11 cellular contexts compared by ENCODE assay signal in genomic region chr17:57737450-57737849, GRCh38. TPM values are rescaled to one million over a fixed set of nuclear protein-coding genes. Genes with fewer than 3 reads are reported as not detected.
"Had no signal": no experiment of that assay in that cellular context is flagged by ENCODE, and none has a peak within 500 bp of the region (broad histone marks: within the 10 kb centered on the region; RNA-seq: fewer than 3 reads in every experiment).

No MANE protein-coding gene starts in this region.

- H3K36me3 ChIP-seq: HAP-1 had no signal

- H3K27ac ChIP-seq: GM23248, HL-60 had no signal

- H3K9me3 Mint-ChIP-seq: HFFc6 had no signal

- H3K4me1 ChIP-seq: HAP-1 had no signal

- H3K4me3 Mint-ChIP-seq: HFFc6 had no signal

- H3K9ac ChIP-seq: GM23248 had no signal

- H3K9me3 ChIP-seq: HAP-1 had no signal

- H3K4me3 ChIP-seq: GM23248, HAP-1 had no signal

- H3K27ac Mint-ChIP-seq: HFFc6 had no signal

- ATAC-seq: HCT116 had no signal

- DNase-seq: GM23248, GOT3, H7, HFFc6, IMR-90, KG1 had no signal

- H2AFZ ChIP-seq: GM23248 had no signal

RNA-seq across cellular contexts. Expression of gene CCDC182, which starts 7.6 kb away (rescaled TPM):
- total RNA-seq: GM23248, H4, H7, HFFc6, HT1080, IMR-90 had no signal
- polyA plus RNA-seq: GM23248, IMR-90 had no signal
